Comparison of ENCODE assay signal across 1 cellular context in genomic region chr11:12915093-12915492, GRCh38.
TF ChIP-seq lines count a peak whose summit lies in the region.

No MANE protein-coding gene starts in this region.

TF ChIP-seq in IMR-90, 13 proteins besides CTCF, POLR2A, EP300 and RAD21:
- TF ChIP-seq NFE2L2 (IDR thresholded peaks at IDR 0.05; ENCODE audit: low read depth, low read length): no peak
- no peak for TF ChIP-seq BHLHE40 (IDR thresholded peaks at IDR 0.05; ENCODE audit: low read depth, low read length)
- no peak for TF ChIP-seq RCOR1 (IDR thresholded peaks at IDR 0.05; ENCODE audit: insufficient replicate concordance, low read length)
TF ChIP-seq in IMR-90: peak in this region for 0.
